8 cellular contexts compared by ENCODE assay signal in the genomic region with DNA sequence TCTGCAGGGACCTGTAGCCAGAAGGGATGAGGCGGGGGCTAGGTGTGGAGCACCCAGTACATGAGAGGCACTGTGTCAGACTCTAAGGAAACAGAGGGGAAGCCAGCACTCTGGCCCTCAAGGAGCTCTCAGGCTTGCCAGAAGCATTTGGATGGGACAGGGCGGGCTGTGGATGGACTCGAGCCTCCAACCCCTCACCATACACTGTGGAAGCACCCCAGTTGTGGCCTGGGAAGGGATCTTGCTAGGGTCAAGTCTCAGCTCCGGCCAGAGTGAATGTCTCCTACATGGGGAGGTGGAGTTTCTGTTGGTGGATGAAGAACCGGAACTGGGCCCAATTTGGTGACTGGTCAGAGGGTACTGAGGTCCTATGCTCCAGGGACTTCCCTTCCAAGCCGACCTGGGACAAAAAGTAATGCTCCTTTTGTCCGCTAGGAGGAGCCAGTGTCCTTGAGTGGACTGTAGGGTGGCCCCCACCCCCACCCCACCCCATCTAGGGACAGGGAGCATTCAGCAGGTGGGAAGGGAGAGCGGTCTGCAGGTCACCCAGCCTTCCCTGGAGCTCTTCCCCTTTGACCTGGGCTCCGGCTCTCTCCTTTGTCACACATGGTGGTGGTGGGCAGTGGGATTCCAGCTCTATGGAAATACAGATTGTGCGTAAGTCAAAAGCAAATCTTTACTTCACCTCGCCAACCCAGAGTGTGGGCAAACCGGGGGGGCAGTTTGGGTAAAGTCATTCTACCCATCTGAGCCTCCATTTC. TPM values are rescaled to one million over a fixed set of nuclear protein-coding genes. Genes with fewer than 3 reads are reported as not detected.
DNase-seq lines count a peak whose midpoint lies in the region; ATAC-seq and TF ChIP-seq lines count a peak whose summit lies in the region.

No MANE protein-coding gene starts in this region.

- H3K4me3 ChIP-seq in fibroblast of the aortic adventitia (ENCODE audit: low read depth, low read length) (no peak overlapping the region), parathyroid adenoma (ENCODE audit: low read depth, low read length) (no peak overlapping the region)

- H3K36me3 ChIP-seq in parathyroid adenoma (ENCODE audit: control insufficient read depth, insufficient read depth, low read length) = no peaks in the 10 kb centered on the region

- TF ChIP-seq CTCF in 22Rv1 (IDR thresholded peaks at IDR 0.05) = peak; percentile 77
- peak; percentile 80 for TF ChIP-seq CTCF in fibroblast of the aortic adventitia (IDR thresholded peaks at IDR 0.05; ENCODE audit: insufficient read depth, low read length)
- TF ChIP-seq CTCF in parathyroid adenoma (IDR thresholded peaks at IDR 0.05) = peak; percentile 39

- H3K27me3 ChIP-seq in parathyroid adenoma (ENCODE audit: control insufficient read depth, insufficient read depth, low read length) = no peaks in the 10 kb centered on the region

- no peaks in the 10 kb centered on the region for H3K9me3 ChIP-seq in parathyroid adenoma (ENCODE audit: control insufficient read depth, low read length)

- no peak overlapping the region for H2AFZ ChIP-seq in parathyroid adenoma

- no peaks in the 10 kb centered on the region for H3K4me1 ChIP-seq in parathyroid adenoma

- no peak for ATAC-seq in GM18519 (IDR thresholded peaks at IDR 0.05; ENCODE audit: low FRiP score, unreplicated experiment)

- H3K4me2 ChIP-seq in parathyroid adenoma (ENCODE audit: low read length) = no peak overlapping the region

- DNase-seq in GM03348 (ENCODE audit: low spot score) (peak; percentile 87), NCI-H460 (ENCODE audit: extremely low read depth, low read depth) (peak; percentile 48), activated T-cell treated with anti-CD3 and anti-CD28 coated beads for 48 hours (ENCODE audit: low read depth) (peak; percentile 29), fibroblast of the aortic adventitia (ENCODE audit: low read depth) (peak; percentile 51), occipital lobe (lab: John Stamatoyannopoulos, UW) (no peak)

- H3K79me2 ChIP-seq in parathyroid adenoma = no peaks in the 10 kb centered on the region

- H3K27ac ChIP-seq in 22Rv1 (no peak overlapping the region), parathyroid adenoma (no peak overlapping the region)

- H3K9ac ChIP-seq in parathyroid adenoma = no peak overlapping the region

RNA-seq across cellular contexts. Expression of a gene that starts 20.3 kb away (rescaled TPM):
- total RNA-seq in NCI-H460 (2014; rRNA removed; shearing (Covaris generic)) = 136 and 142 TPM in 2 replicates
- polyA plus RNA-seq in NCI-H460 (2014; cell fraction: nucleus; rRNA removed) = 295 and 325 TPM in 2 replicates
- total RNA-seq in fibroblast of the aortic adventitia (ENCODE audit: low replicate concordance) (48.3 and 103 TPM in 2 replicates), occipital lobe (42.0 TPM)
